8 cellular contexts compared by ENCODE assay signal in genomic region chr11:123577081-123577598, GRCh38.
DNase-seq lines count a peak whose midpoint lies in the region; ATAC-seq and TF ChIP-seq lines count a peak whose summit lies in the region.

No MANE protein-coding gene starts in this region.

- no peaks in the 10 kb centered on the region for H4K20me1 ChIP-seq in MM.1S (ENCODE audit: insufficient read depth, low read length)

- H3K4me3 ChIP-seq in MM.1S (ENCODE audit: low read length) (no peak overlapping the region), body of pancreas (no peak overlapping the region), iPS DF 6.9 (ENCODE audit: low read length) (no peak overlapping the region)

- ATAC-seq in GM21526 (IDR thresholded peaks at IDR 0.05; ENCODE audit: low FRiP score, unreplicated experiment) (peak; percentile 62), body of pancreas (peak; percentile 36)

- H3K4me1 ChIP-seq in MM.1S (ENCODE audit: low read length) (0 out of 2 replicates have a peak, but pooled peaks cover 3% of the 10 kb centered on the region), body of pancreas (peaks cover 7% of the 10 kb centered on the region), iPS DF 6.9 (ENCODE audit: control insufficient read depth, insufficient read depth, low read length) (no peaks in the 10 kb centered on the region)

- H3K9me3 ChIP-seq in MM.1S (replicated peaks; ENCODE audit: insufficient read depth, low read length) (no peaks in the 10 kb centered on the region), body of pancreas (no peaks in the 10 kb centered on the region), iPS DF 6.9 (ENCODE audit: control insufficient read depth, insufficient read depth, low read length) (no peaks in the 10 kb centered on the region)

- H3K4me2 ChIP-seq in MM.1S (ENCODE audit: low read depth, low read length), result peak overlapping the region; percentile 53; the same call in 1 of the 2 replicates

- no peaks in the 10 kb centered on the region for H3K9me2 ChIP-seq in MM.1S (replicated peaks; ENCODE audit: insufficient read depth, low read length)

- peak overlapping the region; percentile 21; the same call in 1 of the 2 replicates for H2AFZ ChIP-seq in MM.1S (ENCODE audit: low read length)

- intact Hi-C loops in body of pancreas (cut with DNase I), result no loop called here

- 40 to 50% methylated on average over 35 to 37 of the region's 37 CpGs for WGBS in body of pancreas, 2 donors
- WGBS in iPS DF 6.9 (ENCODE audit: insufficient coverage, insufficient read length), result no CpG with 5 or more reads among the region's 37 CpGs

- TF ChIP-seq POLR2A in body of pancreas (IDR thresholded peaks at IDR 0.05), result no peak

- peak; percentile 2 for DNase-seq in DMS114 treated with DMSO at 0.1 percent for 48 hours (lab: John Stamatoyannopoulos, UW; ENCODE audit: unreplicated experiment)
- peak; percentile 56 for DNase-seq in MM.1S
- DNase-seq in body of pancreas, result peak; percentile 60 to 79 (median 66)
- peak; percentile 61 for DNase-seq in iPS DF 6.9 (ENCODE audit: low read depth, low spot score)
- peak; percentile 81 for DNase-seq in stimulated activated CD4-positive, alpha-beta T cell treated with anti-CD3 and anti-CD28 coated beads, Interleukin-15, amount 100 ng/mL, for 24 hours
- DNase-seq in SIG-M5 (lab: John Stamatoyannopoulos, UW), result no peak

- H3K36me3 ChIP-seq in MM.1S (replicated peaks; ENCODE audit: insufficient read depth, low read length) (no peaks in the 10 kb centered on the region), body of pancreas (replicated peaks in 1 of 2; ENCODE audit: insufficient read depth in 1 of 2, low read depth in 2 of 2) (no peaks in the 10 kb centered on the region), iPS DF 6.9 (ENCODE audit: control insufficient read depth, insufficient read depth, low read length) (no peaks in the 10 kb centered on the region)

- H3K9ac ChIP-seq in MM.1S (ENCODE audit: low read length), result no peak overlapping the region

- H3F3A ChIP-seq in MM.1S (ENCODE audit: insufficient read depth, low read length), result no peaks in the 10 kb centered on the region

- no peaks in the 10 kb centered on the region for H3K79me2 ChIP-seq in MM.1S (ENCODE audit: low read length)

- no peak overlapping the region for H3K27ac ChIP-seq in MM.1S (ENCODE audit: low read length)
- H3K27ac ChIP-seq in VCaP, result no peak overlapping the region
- H3K27ac ChIP-seq in body of pancreas, result no peak overlapping the region
- no peak overlapping the region for H3K27ac ChIP-seq in iPS DF 6.9 (ENCODE audit: low read length)

- TF ChIP-seq CTCF in MM.1S (IDR thresholded peaks at IDR 0.05; ENCODE audit: low read length) (peak; percentile 85), VCaP (conservative IDR thresholded peaks at IDR 0.05) (peak; percentile 97), body of pancreas (IDR thresholded peaks at IDR 0.05) (peak; percentile 73 to 91 (median 85))

- H3K27me3 ChIP-seq in MM.1S (replicated peaks; ENCODE audit: insufficient read depth, low read length) (peaks cover 36% of the 10 kb centered on the region), body of pancreas (no peaks in the 10 kb centered on the region), iPS DF 6.9 (ENCODE audit: control insufficient read depth, insufficient read depth, low read length) (no peaks in the 10 kb centered on the region)
